22 cellular contexts compared by ENCODE assay signal in the genomic region with DNA sequence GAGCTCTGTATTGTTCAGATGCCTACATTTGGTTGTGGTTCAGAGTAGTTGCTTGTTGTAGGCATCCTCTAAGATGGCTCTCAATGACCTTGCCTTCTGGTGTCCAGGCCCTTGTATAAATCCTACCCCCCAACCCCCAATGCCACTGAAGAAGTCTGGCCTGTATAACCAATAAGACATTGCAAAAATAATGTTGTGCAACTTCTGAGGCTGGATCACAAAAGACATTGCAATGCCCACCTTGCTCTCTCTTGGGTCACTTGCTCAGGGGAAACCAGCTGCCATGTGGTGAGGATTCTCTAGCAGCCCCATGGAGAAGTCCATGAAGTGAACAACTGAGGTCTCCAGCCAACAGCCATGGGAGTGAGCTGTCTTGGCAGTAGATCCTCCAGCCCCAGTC.
"Had no signal": no experiment of that assay in that cellular context is flagged by ENCODE, and none has a peak within 500 bp of the region (broad histone marks: within the 10 kb centered on the region; RNA-seq: fewer than 3 reads in every experiment).

No MANE protein-coding gene starts in this region.

- FAIRE-seq: endothelial cell of umbilical vein, frontal cortex, kidney had no signal

- H3K4me3 ChIP-seq: coronary artery, esophagus muscularis mucosa, prostate gland, right atrium auricular region, sigmoid colon, stomach, thyroid gland had no signal

- H3K27me3 ChIP-seq: right atrium auricular region, sigmoid colon, stomach, thyroid gland had no signal

- H3K27ac ChIP-seq: coronary artery, esophagus muscularis mucosa, prostate gland, right atrium auricular region, sigmoid colon, stomach, thyroid gland had no signal

- H3K9me3 ChIP-seq: prostate gland, sigmoid colon, thyroid gland had no signal

- H3K36me3 ChIP-seq: esophagus muscularis mucosa, prostate gland, right atrium auricular region, sigmoid colon, stomach, thyroid gland had no signal

- H3K4me1 ChIP-seq: stomach, thyroid gland had no signal

- DNase-seq: dermis blood vessel endothelial cell; effector memory CD4-positive, alpha-beta T cell; head of caudate nucleus; kidney; mesendoderm; naive thymus-derived CD8-positive, alpha-beta T cell; nephron progenitor cell; nucleus accumbens; sigmoid colon; stimulated activated CD4-positive, alpha-beta T cell treated with anti-CD3 and anti-CD28 coated beads, Interleukin-2, amount 100 ng/mL, for 24 hours; stimulated activated CD4-positive, alpha-beta T cell treated with anti-CD3 and anti-CD28 coated beads, Interleukin-4, amount 100 ng/mL, for 24 hours; stimulated activated naive CD4-positive, alpha-beta T cell treated with Interleukin-2 at 50 U/mL for 16 hours; stomach; thyroid gland had no signal

- ATAC-seq: left lobe of liver; naive thymus-derived CD8-positive, alpha-beta T cell; stimulated activated effector memory CD8-positive, alpha-beta T cell treated with anti-CD3 and anti-CD28 coated beads, Interleukin-12 subunit alpha, Interleukin-12 subunit beta, amount 100 ng/mL, for 72 hours had no signal
